Comparison of ENCODE assay signal across 11 cellular contexts in genomic region chr11:24496371-24496727, GRCh38. TPM values are rescaled to one million over a fixed set of nuclear protein-coding genes. Genes with fewer than 3 reads are reported as not detected.
DNase-seq lines count a peak whose midpoint lies in the region; ATAC-seq and TF ChIP-seq lines count a peak whose summit lies in the region.
"Had no signal": no experiment of that assay in that cellular context is flagged by ENCODE, and none has a peak within 500 bp of the region (broad histone marks: within the 10 kb centered on the region; RNA-seq: fewer than 3 reads in every experiment).

No MANE protein-coding gene starts in this region.

- H3K27ac ChIP-seq in gastroesophageal sphincter, result no peak overlapping the region
- no peak overlapping the region for H3K27ac ChIP-seq in psoas muscle

- H3K9me3 ChIP-seq in gastroesophageal sphincter (no peaks in the 10 kb centered on the region), psoas muscle (no peaks in the 10 kb centered on the region)

- no peak for TF ChIP-seq EP300 in gastroesophageal sphincter (IDR thresholded peaks at IDR 0.05)

- intact Hi-C loops in psoas muscle (cut with DNase I), result no loop called here

- peak; percentile 19 for DNase-seq in G401 (ENCODE audit: low spot score)
- no peak for DNase-seq in psoas muscle
- no peak for DNase-seq in NCI-H524 treated with DMSO at 0.1 percent for 48 hours (lab: John Stamatoyannopoulos, UW)
- no peak for DNase-seq in SW480 (ENCODE audit: low spot score)
- no peak for DNase-seq in activated gamma-delta T cell treated with Interleukin-2 at 50 U/mL for 16 hours
- DNase-seq: stimulated activated CD4-positive, alpha-beta T cell treated with anti-CD3 and anti-CD28 coated beads, Interleukin-4, amount 100 ng/mL, for 24 hours; T1000 had no signal

- H3K27ac Mint-ChIP-seq in stimulated activated memory B cell treated with anti-CD40 and anti-IgM and Interleukin-4, amounts not matched to agents 10 μg/mL and 1 μg/mL and 100 μg/mL, for 72 hours, result no peak overlapping the region
- H3K27ac Mint-ChIP-seq: activated naive CD4-positive, alpha-beta T cell treated with anti-CD3 and anti-CD28 coated beads, Interleukin-2, amount 50 U/mL, for 24 hours had no signal

- H3K4me3 Mint-ChIP-seq in stimulated activated memory B cell treated with anti-CD40 and anti-IgM and Interleukin-4, amounts not matched to agents 10 μg/mL and 1 μg/mL and 100 μg/mL, for 72 hours, result no peak overlapping the region
- H3K4me3 Mint-ChIP-seq: activated naive CD4-positive, alpha-beta T cell treated with anti-CD3 and anti-CD28 coated beads, Interleukin-2, amount 50 U/mL, for 24 hours had no signal

- no peaks in the 10 kb centered on the region for H3K36me3 Mint-ChIP-seq in stimulated activated memory B cell treated with anti-CD40 and anti-IgM and Interleukin-4, amounts not matched to agents 10 μg/mL and 1 μg/mL and 100 μg/mL, for 72 hours
- H3K36me3 Mint-ChIP-seq: activated naive CD4-positive, alpha-beta T cell treated with anti-CD3 and anti-CD28 coated beads, Interleukin-2, amount 50 U/mL, for 24 hours had no signal

- no peak for TF ChIP-seq POLR2A in gastroesophageal sphincter (IDR thresholded peaks at IDR 0.05)

- H3K36me3 ChIP-seq in gastroesophageal sphincter (no peaks in the 10 kb centered on the region), psoas muscle (ENCODE audit: insufficient read depth in 1 of 2, low read depth in 1 of 2) (no peaks in the 10 kb centered on the region)

- TF ChIP-seq CTCF in WI38 (IDR thresholded peaks at IDR 0.05; ENCODE audit: low read depth, low read length) (no peak), gastroesophageal sphincter (IDR thresholded peaks at IDR 0.05) (no peak), psoas muscle (IDR thresholded peaks at IDR 0.05) (no peak)

- H3K4me1 Mint-ChIP-seq in stimulated activated memory B cell treated with anti-CD40 and anti-IgM and Interleukin-4, amounts not matched to agents 10 μg/mL and 1 μg/mL and 100 μg/mL, for 72 hours, result no peaks in the 10 kb centered on the region
- H3K4me1 Mint-ChIP-seq: activated naive CD4-positive, alpha-beta T cell treated with anti-CD3 and anti-CD28 coated beads, Interleukin-2, amount 50 U/mL, for 24 hours had no signal

- H3K27me3 ChIP-seq in gastroesophageal sphincter, result peaks cover 27% of the 10 kb centered on the region
- H3K27me3 ChIP-seq in psoas muscle (ENCODE audit: insufficient read depth in 3 of 3, low read length in 2 of 3), result peaks cover 0 to 15% (median 3%) of the 10 kb centered on the region in 3 donors

- H3K4me3 ChIP-seq in WI38 (ENCODE audit: low read depth, low read length), result peak overlapping the region; percentile 60
- peak overlapping the region; percentile 10 to 44 for H3K4me3 ChIP-seq in gastroesophageal sphincter
- peak overlapping the region; percentile 46 for H3K4me3 ChIP-seq in psoas muscle

- WGBS in gastroesophageal sphincter (ENCODE audit: low coverage in 1 of 2), 2 donors, result 3 to 10% methylated on average over 8 to 13 of the region's 13 CpGs
- 3 to 5% (median 4%) methylated on average over 13 of the region's 13 CpGs for WGBS in psoas muscle, 3 donors

- ATAC-seq in gastroesophageal sphincter, result no peak
- no peak for ATAC-seq in psoas muscle
- no peak for ATAC-seq in stimulated activated memory B cell treated with anti-CD40 and anti-IgM and Interleukin-4, amounts not matched to agents 10 μg/mL and 1 μg/mL and 100 μg/mL, for 72 hours

- no peaks in the 10 kb centered on the region for H3K27me3 Mint-ChIP-seq in stimulated activated memory B cell treated with anti-CD40 and anti-IgM and Interleukin-4, amounts not matched to agents 10 μg/mL and 1 μg/mL and 100 μg/mL, for 72 hours

- H3K4me1 ChIP-seq in gastroesophageal sphincter (peaks cover 0 to 11% (median 0%) of the 10 kb centered on the region in 3 donors), psoas muscle (no peaks in the 10 kb centered on the region)

- no peaks in the 10 kb centered on the region for H3K9me3 Mint-ChIP-seq in stimulated activated memory B cell treated with anti-CD40 and anti-IgM and Interleukin-4, amounts not matched to agents 10 μg/mL and 1 μg/mL and 100 μg/mL, for 72 hours

- in situ Hi-C loops in G401 (cut with HindIII; ENCODE audit: low sequenced_read_pairs), result no loop called here

RNA-seq across cellular contexts. Expression of gene LUZP2, which starts 0.5 kb away (rescaled TPM):
- total RNA-seq in G401 (2014; rRNA removed; shearing (Covaris generic)), result not detected in 2 replicates
- total RNA-seq in gastroesophageal sphincter (under 1 TPM in 2 of 4 donors, not detected in 2; 0.16 to 0.17 TPM), psoas muscle (not detected)
- polyA plus RNA-seq in psoas muscle, result under 1 TPM in 2 of 3 donors, not detected in 1; 0.01 TPM
